Comparison of ENCODE assay signal across 1 cellular context in genomic region chr12:95003213-95003920, GRCh38.
TF ChIP-seq lines count a peak whose summit lies in the region.

TSS of gene NDUFA12 (minus strand) at chr12:95003697. CDS start at chr12:95003680, 17 bp downstream.

TF ChIP-seq in K562, 482 proteins besides CTCF, POLR2A, EP300 and RAD21 (continued from another document and continues in another):
- TF ChIP-seq STAT6 (CRISPR knock-in tag; IDR thresholded peaks at IDR 0.05) (no peak), GTF2F1 (IDR thresholded peaks at IDR 0.05; ENCODE audit: low read depth, low read length) (no peak), MLLT1 (IDR thresholded peaks at IDR 0.05) (no peak), ZBTB33 (CRISPR knock-in tag; IDR thresholded peaks at IDR 0.05) (no peak), ZNF277 (CRISPR knock-in tag; IDR thresholded peaks at IDR 0.05; ENCODE audit: borderline replicate concordance) (no peak), RBM14 (IDR thresholded peaks at IDR 0.05; ENCODE audit: borderline replicate concordance, insufficient read depth, low read depth, low read length) (no peak), JUN (IDR thresholded peaks at IDR 0.05; ENCODE audit: borderline replicate concordance, low read depth, low read length) (no peak), JUN (CRISPR knock-in tag; IDR thresholded peaks at IDR 0.05; ENCODE audit: borderline replicate concordance) (no peak), NUFIP1 (IDR thresholded peaks at IDR 0.05; ENCODE audit: partially characterized antibody) (no peak), ZNF232 (CRISPR knock-in tag; IDR thresholded peaks at IDR 0.05) (no peak), JUNB (CRISPR knock-in tag; conservative IDR thresholded peaks at IDR 0.05) (no peak), ZC3H4 (CRISPR knock-in tag; IDR thresholded peaks at IDR 0.05; ENCODE audit: borderline replicate concordance) (no peak), ZNF263 (CRISPR knock-in tag; IDR thresholded peaks at IDR 0.05; ENCODE audit: borderline replicate concordance) (no peak), BCOR (IDR thresholded peaks at IDR 0.05) (no peak), TFAM (CRISPR knock-in tag; conservative IDR thresholded peaks at IDR 0.05) (no peak), SP1 (CRISPR knock-in tag; IDR thresholded peaks at IDR 0.05) (peak; percentile 78), ZBTB7A (IDR thresholded peaks at IDR 0.05; ENCODE audit: borderline replicate concordance, control insufficient read depth, low read depth, low read length) (peak; percentile 73; the same call in 1 of the 2 replicates), TOE1 (IDR thresholded peaks at IDR 0.05; ENCODE audit: borderline replicate concordance) (peak; percentile 43; the same call in 1 of the 2 replicates), TOE1 (CRISPR knock-in tag; IDR thresholded peaks at IDR 0.05; ENCODE audit: borderline replicate concordance, low read depth) (no peak), ZNF407 (IDR thresholded peaks at IDR 0.05; ENCODE audit: low read depth) (no peak), ZNF398 (CRISPR knock-in tag; IDR thresholded peaks at IDR 0.05) (no peak), ZBTB17 (CRISPR knock-in tag; IDR thresholded peaks at IDR 0.05) (peak; percentile 10; the same call in 1 of the 2 replicates), GTF2B (IDR thresholded peaks at IDR 0.05; ENCODE audit: extremely low read depth, insufficient read length) (no peak), SMARCE1 (IDR thresholded peaks at IDR 0.05) (no peak; the same call in 1 of the 2 replicates), POLR2H (tag; IDR thresholded peaks at IDR 0.05; ENCODE audit: low read depth) (peak; percentile 55; the same call in 1 of the 2 replicates), MTF1 (CRISPR knock-in tag; IDR thresholded peaks at IDR 0.05; ENCODE audit: borderline replicate concordance) (no peak), PHTF2 (CRISPR knock-in tag; IDR thresholded peaks at IDR 0.05) (no peak), PRPF4 (IDR thresholded peaks at IDR 0.05; ENCODE audit: insufficient read depth, low read depth, low read length, poor library complexity, severe bottlenecking) (no peak), CEBPB (tag; IDR thresholded peaks at IDR 0.05) (no peak), ZNF609 (CRISPR knock-in tag; IDR thresholded peaks at IDR 0.05; ENCODE audit: borderline replicate concordance) (no peak), CSDE1 (IDR thresholded peaks at IDR 0.05) (no peak; a peak in 1 of 4 replicates), CEBPG (CRISPR knock-in tag; IDR thresholded peaks at IDR 0.05) (no peak), CEBPG (tag; conservative IDR thresholded peaks at IDR 0.05 in 1 of 2, IDR thresholded peaks at IDR 0.05 in 1 of 2) (no peak)
